ENCODE assay signal across 35 cellular contexts in genomic region chr2:72085513-72085912, GRCh38.
"Had no signal": no experiment of that assay in that cellular context is flagged by ENCODE, and none has a peak within 500 bp of the region (broad histone marks: within the 10 kb centered on the region; RNA-seq: fewer than 3 reads in every experiment).

No MANE protein-coding gene starts in this region.

- H3K4me3 ChIP-seq: MG63 had no signal

- H3K4me2 ChIP-seq: KMS-11 had no signal

- H3K27ac ChIP-seq: KMS-11 had no signal

- H3K27me3 ChIP-seq: MG63 had no signal

- H3K9me3 ChIP-seq: MG63 had no signal

- DNase-seq: Karpas-422, Kasumi-1, MG63, MM.1S, MV-4-11, NCI-H1048, NCI-H1092, NCI-H1092 treated with DMSO at 0.1 percent for 48 hours, NCI-H1105, NCI-H1105 treated with DMSO at 0.1 percent for 48 hours, NCI-H1417, NCI-H1417 treated with DMSO at 0.1 percent for 48 hours, NCI-H1436, NCI-H1436 treated with DMSO at 0.1 percent for 48 hours, NCI-H146, NCI-H1694, NCI-H1694 treated with DMSO at 0.1 percent for 48 hours, NCI-H187, NCI-H187 treated with DMSO at 0.1 percent for 48 hours, NCI-H1930, NCI-H2029, NCI-H2029 treated with DMSO at 0.1 percent for 48 hours, NCI-H2081, NCI-H2081 treated with DMSO at 0.1 percent for 48 hours, NCI-H2107, NCI-H2171, NCI-H2171 treated with DMSO at 0.1 percent for 48 hours, NCI-H2227 treated with DMSO at 0.1 percent for 48 hours, NCI-H226, NCI-H345, NCI-H446, NCI-H446 treated with DMSO at 0.1 percent for 48 hours, NCI-H510A, NCI-H510A treated with DMSO at 0.1 percent for 48 hours had no signal

- H3K36me3 ChIP-seq: MG63 had no signal

- H3K9ac ChIP-seq: KMS-11 had no signal
